12 cellular contexts compared by ENCODE assay signal in the genomic region with DNA sequence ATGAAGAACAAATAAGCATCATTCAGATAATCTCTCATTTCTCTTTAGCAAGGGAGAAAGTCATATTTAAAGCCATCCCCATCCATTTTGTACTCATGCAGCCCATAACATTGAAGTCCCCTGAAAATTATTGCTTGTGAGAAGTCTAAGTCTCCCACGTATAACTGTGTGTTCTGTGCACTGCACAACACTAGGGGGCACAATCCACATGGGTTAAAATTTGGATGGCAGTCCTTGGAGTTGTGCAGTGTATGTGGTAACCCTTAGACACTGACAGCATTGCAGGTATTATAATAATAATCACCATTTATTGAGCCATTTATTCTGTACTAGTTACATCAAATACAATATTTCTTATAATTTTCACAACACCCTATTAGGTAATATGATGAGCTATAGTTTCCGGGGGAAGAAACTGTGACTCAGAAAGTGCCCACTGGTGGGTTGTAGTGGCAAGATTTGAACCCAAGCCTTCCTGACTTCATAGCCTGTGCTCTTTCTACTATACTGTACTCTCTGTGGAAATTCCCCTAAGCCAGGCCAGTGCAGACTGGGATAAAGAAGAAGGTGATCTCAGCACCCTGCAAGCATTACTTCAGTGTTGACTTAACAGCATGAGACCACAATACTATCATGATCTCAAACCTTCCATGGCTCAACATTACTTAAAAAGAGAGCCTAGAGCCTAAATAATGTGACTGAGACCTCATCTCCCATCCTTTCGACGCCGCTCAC. TPM values are rescaled to one million over a fixed set of nuclear protein-coding genes. Genes with fewer than 3 reads are reported as not detected.
DNase-seq lines count a peak whose midpoint lies in the region; TF ChIP-seq lines count a peak whose summit lies in the region.
"Had no signal": no experiment of that assay in that cellular context is flagged by ENCODE, and none has a peak within 500 bp of the region (broad histone marks: within the 10 kb centered on the region; RNA-seq: fewer than 3 reads in every experiment).

No MANE protein-coding gene starts in this region.

- TF ChIP-seq CTCF in GM12865 (IDR thresholded peaks at IDR 0.05; ENCODE audit: insufficient read depth, low read depth, low read length, missing control alignments) = peak; percentile 35
- TF ChIP-seq CTCF in glutamatergic neuron (IDR thresholded peaks at IDR 0.05; ENCODE audit: partially characterized antibody, unreplicated experiment) = peak; percentile 2

- peaks cover 5% of the 10 kb centered on the region for H3K4me1 Mint-ChIP-seq in glutamatergic neuron (ENCODE audit: low read depth, unreplicated experiment)
- H3K4me1 Mint-ChIP-seq: B cell had no signal

- H3K4me3 ChIP-seq in GM12865 (ENCODE audit: low read depth, low read length) = no peak overlapping the region
- H3K4me3 ChIP-seq: pancreas had no signal

- H3K27me3 Mint-ChIP-seq in glutamatergic neuron (ENCODE audit: unreplicated experiment) = no peaks in the 10 kb centered on the region

- no peak overlapping the region for H3K4me3 Mint-ChIP-seq in glutamatergic neuron (ENCODE audit: unreplicated experiment)
- H3K4me3 Mint-ChIP-seq: B cell had no signal

- H3K27ac Mint-ChIP-seq in glutamatergic neuron (ENCODE audit: unreplicated experiment) = no peak overlapping the region
- H3K27ac Mint-ChIP-seq: B cell had no signal

- H3K36me3 Mint-ChIP-seq in glutamatergic neuron (ENCODE audit: unreplicated experiment) = no peaks in the 10 kb centered on the region

- H3K9me3 Mint-ChIP-seq in glutamatergic neuron (ENCODE audit: unreplicated experiment) = no peaks in the 10 kb centered on the region

- peak; percentile 4 for DNase-seq in NOMO-1 treated with DMSO at 0.1 percent for 48 hours (lab: John Stamatoyannopoulos, UW; ENCODE audit: unreplicated experiment)
- DNase-seq in NOMO-1 treated with dmso at 0.1 percent for 144 hours (lab: John Stamatoyannopoulos, UW; ENCODE audit: unreplicated experiment) = no peak
- DNase-seq in GM12865 (ENCODE audit: low read depth) = peak; percentile 19
- DNase-seq in RPMI8226 = peak; percentile 25
- DNase-seq in glutamatergic neuron = peak; percentile 19
- DNase-seq in EL = no peak
- no peak for DNase-seq in NCI-H2029 treated with DMSO at 0.1 percent for 48 hours (lab: John Stamatoyannopoulos, UW)
- DNase-seq in effector CD8-positive, alpha-beta T cell (lab: John Stamatoyannopoulos, UW) = no peak
- DNase-seq: KBM-7, left colon, pancreas had no signal

RNA-seq across cellular contexts. Expression of a gene that starts 15.7 kb away (rescaled TPM):
- total RNA-seq in glutamatergic neuron (ENCODE audit: unreplicated experiment) = 16.5 TPM
- total RNA-seq: B cell had no signal

Comparison
In these comparisons a context has a peak if more than half of its experiments do, and no peak if none do; other contexts are left out.
1. DNase-seq: peak in NOMO-1 treated with DMSO at 0.1 percent for 48 hours (single experiment), GM12865 (single experiment), RPMI8226 (single experiment) and glutamatergic neuron (single experiment); none in NOMO-1 treated with dmso at 0.1 percent for 144 hours (single experiment), EL (single experiment), NCI-H2029 treated with DMSO at 0.1 percent for 48 hours (single experiment) and effector CD8-positive, alpha-beta T cell (single experiment).